In the genomic region with DNA sequence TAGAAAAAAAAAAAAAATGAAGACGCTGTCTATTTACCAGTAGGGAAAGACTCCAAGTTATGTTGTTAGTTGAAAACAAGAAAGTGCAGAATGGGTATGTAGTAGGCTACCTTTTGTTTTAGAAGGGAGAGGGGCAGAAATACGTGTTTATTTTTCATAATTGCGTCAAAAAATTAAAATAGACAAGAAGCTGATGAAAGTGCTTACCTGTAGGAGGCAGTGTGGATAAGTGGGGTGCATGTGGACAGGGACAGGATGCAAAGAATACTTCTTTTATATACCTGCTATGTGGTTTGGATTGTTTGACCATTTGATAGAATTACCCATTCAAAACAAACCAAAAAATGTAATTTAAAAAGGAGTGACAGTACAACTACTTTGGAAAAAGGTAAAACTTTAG, we compare ENCODE assay signal across 25 cellular contexts. TPM values are rescaled to one million over a fixed set of nuclear protein-coding genes. Genes with fewer than 3 reads are reported as not detected.
DNase-seq lines count a peak whose midpoint lies in the region; ATAC-seq, FAIRE-seq and TF ChIP-seq lines count a peak whose summit lies in the region.
"Had no signal": no experiment of that assay in that cellular context is flagged by ENCODE, and none has a peak within 500 bp of the region (broad histone marks: within the 10 kb centered on the region; RNA-seq: fewer than 3 reads in every experiment).

No MANE protein-coding gene starts in this region.

- H3K9me2 ChIP-seq in MM.1S (replicated peaks; ENCODE audit: insufficient read depth, low read length), result no peaks in the 10 kb centered on the region

- no peaks in the 10 kb centered on the region for H3K36me3 Mint-ChIP-seq in chondrocyte (ENCODE audit: low read depth)
- no peaks in the 10 kb centered on the region for H3K36me3 Mint-ChIP-seq in activated naive CD4-positive, alpha-beta T cell treated with anti-CD3 and anti-CD28 coated beads, Interleukin-2, amount 50 U/mL, for 72 hours
- H3K36me3 Mint-ChIP-seq in stimulated activated effector memory CD8-positive, alpha-beta T cell treated with anti-CD3 and anti-CD28 coated beads, Interleukin-12 subunit alpha, Interleukin-12 subunit beta, amount 100 ng/mL, for 72 hours, result no peaks in the 10 kb centered on the region

- H3K4me2 ChIP-seq in MM.1S (ENCODE audit: low read depth, low read length), result no peak overlapping the region
- H3K4me2 ChIP-seq in osteoblast (ENCODE audit: insufficient read depth, low read length), result no peak overlapping the region

- H3K9me3 ChIP-seq in MM.1S (replicated peaks; ENCODE audit: insufficient read depth, low read length) (no peaks in the 10 kb centered on the region), osteoblast (ENCODE audit: low read depth, low read length) (no peaks in the 10 kb centered on the region)
- H3K9me3 ChIP-seq: neutrophil, stomach, transverse colon had no signal

- DNase-seq in MM.1S (no peak), chondrocyte (ENCODE audit: low spot score) (no peak), osteoblast (ENCODE audit: insufficient read length, low spot score, missing footprints) (no peak), islet precursor cell (no peak), H54 (ENCODE audit: insufficient read length, low spot score) (no peak)
- no peak for DNase-seq in activated naive CD4-positive, alpha-beta T cell treated with anti-CD3 and anti-CD28 coated beads, Interleukin-2, amount 50 U/mL, for 72 hours (ENCODE audit: low spot score in 2 of 2)
- DNase-seq in stimulated activated effector memory CD8-positive, alpha-beta T cell treated with anti-CD3 and anti-CD28 coated beads, Interleukin-12 subunit alpha, Interleukin-12 subunit beta, amount 100 ng/mL, for 72 hours (ENCODE audit: low spot score in 2 of 2), result no peak
- DNase-seq: activated CD4-positive, alpha-beta T cell treated with anti-CD3 and anti-CD28 coated beads for 48 hours; activated naive CD4-positive, alpha-beta T cell treated with anti-CD3 and anti-CD28 coated beads, Interleukin-2, amount 50 U/mL, for 16 hours; activated T-cell treated with anti-CD3 and anti-CD28 coated beads, Interleukin-2, amount 50 U/mL, for 72 hours; aorta; DMS79 treated with DMSO at 0.1 percent for 48 hours; erythroblast; GOT3; kidney glomerular epithelial cell; mammary epithelial cell; NCI-H187; NCI-H69; SIG-M5; stomach; T-helper 1 cell; transverse colon had no signal

- no peaks in the 10 kb centered on the region for H3K36me3 ChIP-seq in MM.1S (replicated peaks; ENCODE audit: insufficient read depth, low read length)
- no peaks in the 10 kb centered on the region for H3K36me3 ChIP-seq in osteoblast (ENCODE audit: insufficient read depth, low read length)
- H3K36me3 ChIP-seq: neutrophil, stomach, transverse colon had no signal

- peak; percentile 17 for TF ChIP-seq CTCF in GM12873 (IDR thresholded peaks at IDR 0.05; ENCODE audit: insufficient read depth, low read depth, low read length, missing control alignments)
- peak; percentile 20; the same call in 1 of the 2 replicates for TF ChIP-seq CTCF in MM.1S (IDR thresholded peaks at IDR 0.05; ENCODE audit: low read length)
- peak; percentile 51 for TF ChIP-seq CTCF in chondrocyte (IDR thresholded peaks at IDR 0.05)
- peak; percentile 22 for TF ChIP-seq CTCF in osteoblast (IDR thresholded peaks at IDR 0.05; ENCODE audit: extremely low read depth, low read depth, low read length)

- no peak for FAIRE-seq in H54 (lab: Jason Lieb, UNC)

- H3K4me3 Mint-ChIP-seq in chondrocyte (ENCODE audit: unreplicated experiment), result no peak overlapping the region
- no peak overlapping the region for H3K4me3 Mint-ChIP-seq in stimulated activated effector memory CD8-positive, alpha-beta T cell treated with anti-CD3 and anti-CD28 coated beads, Interleukin-12 subunit alpha, Interleukin-12 subunit beta, amount 100 ng/mL, for 72 hours
- H3K4me3 Mint-ChIP-seq: activated T-cell treated with anti-CD3 and anti-CD28 coated beads, Interleukin-2, amount 50 U/mL, for 72 hours had no signal

- H3K9me3 Mint-ChIP-seq in chondrocyte (ENCODE audit: low read depth), result no peaks in the 10 kb centered on the region
- H3K9me3 Mint-ChIP-seq in activated naive CD4-positive, alpha-beta T cell treated with anti-CD3 and anti-CD28 coated beads, Interleukin-2, amount 50 U/mL, for 72 hours, result no peaks in the 10 kb centered on the region
- no peaks in the 10 kb centered on the region for H3K9me3 Mint-ChIP-seq in stimulated activated effector memory CD8-positive, alpha-beta T cell treated with anti-CD3 and anti-CD28 coated beads, Interleukin-12 subunit alpha, Interleukin-12 subunit beta, amount 100 ng/mL, for 72 hours
- H3K9me3 Mint-ChIP-seq: activated T-cell treated with anti-CD3 and anti-CD28 coated beads, Interleukin-2, amount 50 U/mL, for 72 hours had no signal

- H3K4me3 ChIP-seq in MM.1S (ENCODE audit: low read length), result no peak overlapping the region
- H3K4me3 ChIP-seq in osteoblast (ENCODE audit: insufficient read depth, low read length), result no peak overlapping the region
- H3K4me3 ChIP-seq: stomach, transverse colon had no signal

- H3K27ac Mint-ChIP-seq in chondrocyte (ENCODE audit: unreplicated experiment), result no peak overlapping the region
- no peak overlapping the region for H3K27ac Mint-ChIP-seq in activated naive CD4-positive, alpha-beta T cell treated with anti-CD3 and anti-CD28 coated beads, Interleukin-2, amount 50 U/mL, for 72 hours
- H3K27ac Mint-ChIP-seq in stimulated activated effector memory CD8-positive, alpha-beta T cell treated with anti-CD3 and anti-CD28 coated beads, Interleukin-12 subunit alpha, Interleukin-12 subunit beta, amount 100 ng/mL, for 72 hours, result no peak overlapping the region
- H3K27ac Mint-ChIP-seq: activated T-cell treated with anti-CD3 and anti-CD28 coated beads, Interleukin-2, amount 50 U/mL, for 72 hours had no signal

- H3K27me3 Mint-ChIP-seq in chondrocyte (ENCODE audit: low read depth), result peaks cover 9% of the 10 kb centered on the region

- H3K27me3 ChIP-seq in MM.1S (replicated peaks; ENCODE audit: insufficient read depth, low read length), result no peaks in the 10 kb centered on the region
- peaks cover 3% of the 10 kb centered on the region for H3K27me3 ChIP-seq in osteoblast (ENCODE audit: insufficient read depth, low read length)
- H3K27me3 ChIP-seq: neutrophil, stomach had no signal

- peaks cover 4% of the 10 kb centered on the region for H3K4me1 Mint-ChIP-seq in chondrocyte (ENCODE audit: low read depth)
- H3K4me1 Mint-ChIP-seq in stimulated activated effector memory CD8-positive, alpha-beta T cell treated with anti-CD3 and anti-CD28 coated beads, Interleukin-12 subunit alpha, Interleukin-12 subunit beta, amount 100 ng/mL, for 72 hours, result no peaks in the 10 kb centered on the region

- no peaks in the 10 kb centered on the region for H3F3A ChIP-seq in MM.1S (ENCODE audit: insufficient read depth, low read length)

- ATAC-seq in activated naive CD4-positive, alpha-beta T cell treated with anti-CD3 and anti-CD28 coated beads, Interleukin-2, amount 50 U/mL, for 72 hours, result no peak
- ATAC-seq in stimulated activated effector memory CD8-positive, alpha-beta T cell treated with anti-CD3 and anti-CD28 coated beads, Interleukin-12 subunit alpha, Interleukin-12 subunit beta, amount 100 ng/mL, for 72 hours, result no peak
- ATAC-seq: activated T-cell treated with anti-CD3 and anti-CD28 coated beads, Interleukin-2, amount 50 U/mL, for 72 hours had no signal

- H3K9ac ChIP-seq in MM.1S (ENCODE audit: low read length), result no peak overlapping the region

- H3K27ac ChIP-seq in MM.1S (ENCODE audit: low read length) (no peak overlapping the region), osteoblast (ENCODE audit: low read depth, low read length) (no peak overlapping the region)
- H3K27ac ChIP-seq: neutrophil, stomach, transverse colon had no signal

- H3K79me2 ChIP-seq in MM.1S (ENCODE audit: low read length) (no peaks in the 10 kb centered on the region), osteoblast (ENCODE audit: insufficient read depth, low read length) (no peaks in the 10 kb centered on the region)

- TF ChIP-seq POLR2A in H54 (IDR thresholded peaks at IDR 0.05; ENCODE audit: low read depth, low read length), result no peak

- no peak overlapping the region for H2AFZ ChIP-seq in MM.1S (ENCODE audit: low read length)
- no peak overlapping the region for H2AFZ ChIP-seq in osteoblast (ENCODE audit: low read length)

- no peaks in the 10 kb centered on the region for H4K20me1 ChIP-seq in MM.1S (ENCODE audit: insufficient read depth, low read length)
- H4K20me1 ChIP-seq in osteoblast (ENCODE audit: insufficient read depth, low read length), result no peaks in the 10 kb centered on the region

- H3K4me1 ChIP-seq in MM.1S (ENCODE audit: low read length) (no peaks in the 10 kb centered on the region), osteoblast (ENCODE audit: insufficient read depth, low read length) (no peaks in the 10 kb centered on the region)
- H3K4me1 ChIP-seq: stomach, transverse colon had no signal

RNA-seq across cellular contexts. Expression of a gene that starts 3.0 kb away (rescaled TPM):
- total RNA-seq in chondrocyte (0.31 TPM in 1 of 3 replicates, not detected in the others), osteoblast (not detected in 2 replicates)
- total RNA-seq in activated naive CD4-positive, alpha-beta T cell treated with anti-CD3 and anti-CD28 coated beads, Interleukin-2, amount 50 U/mL, for 72 hours, result not detected
- total RNA-seq: activated T-cell treated with anti-CD3 and anti-CD28 coated beads, Interleukin-2, amount 50 U/mL, for 72 hours; glomerular endothelial cell; mammary epithelial cell had no signal
